In the genomic region with DNA sequence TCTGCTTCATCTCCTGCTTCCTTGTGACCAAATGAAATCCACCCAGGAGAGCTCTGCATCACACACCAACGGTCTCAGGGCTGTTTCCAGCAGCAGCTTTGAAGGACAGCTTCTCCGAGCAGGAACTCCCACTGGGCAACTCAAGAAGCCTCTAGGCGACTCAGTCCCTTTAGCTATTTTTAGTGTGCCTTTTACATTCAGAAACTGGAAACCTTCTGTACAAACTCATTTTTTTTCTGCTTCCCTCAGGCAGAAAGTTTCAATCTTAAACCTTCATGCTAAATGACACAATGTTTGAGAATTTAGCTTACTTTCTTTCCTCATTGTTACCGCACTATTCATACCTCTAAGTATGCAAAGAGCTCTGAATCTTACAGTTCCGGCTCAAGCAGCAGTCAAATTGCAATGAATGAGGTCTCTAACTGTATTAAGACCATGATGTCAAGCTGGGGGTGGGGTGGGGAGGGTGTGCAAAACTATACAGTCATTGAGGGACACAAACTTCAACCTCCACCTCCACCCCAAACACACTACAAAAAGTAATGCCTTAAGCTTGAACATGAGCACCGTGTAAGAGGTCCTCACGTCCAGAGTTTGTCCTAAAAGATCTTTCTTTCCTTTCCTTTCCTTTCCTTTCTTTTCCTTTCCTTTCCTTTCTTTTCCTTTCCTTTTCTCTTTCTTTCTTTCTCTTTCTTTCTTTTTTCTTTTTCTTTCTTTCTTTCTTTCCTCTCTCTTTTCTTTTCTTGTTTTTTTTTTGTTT, we compare ENCODE assay signal across 8 cellular contexts. TPM values are rescaled to one million over a fixed set of nuclear protein-coding genes. Genes with fewer than 3 reads are reported as not detected.
DNase-seq lines count a peak whose midpoint lies in the region; ATAC-seq and TF ChIP-seq lines count a peak whose summit lies in the region.

No MANE protein-coding gene starts in this region.

- no peak overlapping the region for H2AK5ac ChIP-seq in mesendoderm (ENCODE audit: low read length)

- peaks cover 5% of the 10 kb centered on the region for H3K4me1 ChIP-seq in mesendoderm (ENCODE audit: control insufficient read depth, low read depth, low read length)

- DNase-seq in AG08396 (ENCODE audit: low spot score) (peak; percentile 50), mesendoderm (no peak), medulla oblongata (ENCODE audit: extremely low spot score) (no peak), NK-92 (lab: John Stamatoyannopoulos, UW; ENCODE audit: unreplicated experiment) (no peak)
- no peak for DNase-seq in central memory CD4-positive, alpha-beta T cell

- ATAC-seq in GM18868 (IDR thresholded peaks at IDR 0.05; ENCODE audit: unreplicated experiment) (peak; percentile 76), HG03045 (IDR thresholded peaks at IDR 0.05; ENCODE audit: unreplicated experiment) (peak; percentile 59)

- peak overlapping the region; percentile 48 for H3K4me3 ChIP-seq in WI38 (ENCODE audit: low read depth, low read length)
- no peak overlapping the region for H3K4me3 ChIP-seq in mesendoderm (ENCODE audit: low read length)

- H3K9ac ChIP-seq in mesendoderm (ENCODE audit: low read length) = no peak overlapping the region

- no peak overlapping the region for H3K18ac ChIP-seq in mesendoderm (ENCODE audit: low read length)

- H2BK120ac ChIP-seq in mesendoderm (ENCODE audit: low read depth, low read length) = no peak overlapping the region

- no peak overlapping the region for H2BK5ac ChIP-seq in mesendoderm (ENCODE audit: low read length)

- no peaks in the 10 kb centered on the region for H3K79me2 ChIP-seq in mesendoderm (ENCODE audit: control insufficient read depth, insufficient read depth, low read length)

- H3K4me2 ChIP-seq in mesendoderm (ENCODE audit: low read length) = no peak overlapping the region

- H3K4ac ChIP-seq in mesendoderm (ENCODE audit: low read depth, low read length) = peak overlapping the region; percentile 42

- no peaks in the 10 kb centered on the region for H3K36me3 ChIP-seq in mesendoderm (ENCODE audit: control insufficient read depth, insufficient read depth, low read length)

- no peak overlapping the region for H4K8ac ChIP-seq in mesendoderm (ENCODE audit: low read depth, low read length)

- no CpG with 5 or more reads among the region's 7 CpGs for WGBS in mesendoderm (ENCODE audit: extremely low coverage, insufficient coverage, low lambda C conversion rate)

- H4K5ac ChIP-seq in mesendoderm (ENCODE audit: low read length) = no peak overlapping the region

- no peaks in the 10 kb centered on the region for H3K79me1 ChIP-seq in mesendoderm (ENCODE audit: low read length)

- H3K56ac ChIP-seq in mesendoderm (ENCODE audit: low read length) = no peak overlapping the region

- H3K23ac ChIP-seq in mesendoderm (ENCODE audit: low read length) = no peak overlapping the region

- no peak overlapping the region for H2BK15ac ChIP-seq in mesendoderm (replicated peaks; ENCODE audit: low read depth)

- no peak overlapping the region for H3K27ac ChIP-seq in mesendoderm (ENCODE audit: low read depth, low read length)

- no peak for TF ChIP-seq CTCF in WI38 (IDR thresholded peaks at IDR 0.05; ENCODE audit: low read depth, low read length)

- no peaks in the 10 kb centered on the region for H3K27me3 ChIP-seq in mesendoderm (ENCODE audit: insufficient read depth, low read length, poor library complexity)

RNA-seq across cellular contexts. Expression of a gene that starts 16.4 kb away (rescaled TPM):
- 10.7 TPM for polyA plus RNA-seq in mesendoderm (2013, experiment 1 of 2)
- polyA plus RNA-seq in mesendoderm (2013, experiment 2 of 2) = 11.7 TPM
